ENCODE assay signal across 15 cellular contexts in the genomic region with DNA sequence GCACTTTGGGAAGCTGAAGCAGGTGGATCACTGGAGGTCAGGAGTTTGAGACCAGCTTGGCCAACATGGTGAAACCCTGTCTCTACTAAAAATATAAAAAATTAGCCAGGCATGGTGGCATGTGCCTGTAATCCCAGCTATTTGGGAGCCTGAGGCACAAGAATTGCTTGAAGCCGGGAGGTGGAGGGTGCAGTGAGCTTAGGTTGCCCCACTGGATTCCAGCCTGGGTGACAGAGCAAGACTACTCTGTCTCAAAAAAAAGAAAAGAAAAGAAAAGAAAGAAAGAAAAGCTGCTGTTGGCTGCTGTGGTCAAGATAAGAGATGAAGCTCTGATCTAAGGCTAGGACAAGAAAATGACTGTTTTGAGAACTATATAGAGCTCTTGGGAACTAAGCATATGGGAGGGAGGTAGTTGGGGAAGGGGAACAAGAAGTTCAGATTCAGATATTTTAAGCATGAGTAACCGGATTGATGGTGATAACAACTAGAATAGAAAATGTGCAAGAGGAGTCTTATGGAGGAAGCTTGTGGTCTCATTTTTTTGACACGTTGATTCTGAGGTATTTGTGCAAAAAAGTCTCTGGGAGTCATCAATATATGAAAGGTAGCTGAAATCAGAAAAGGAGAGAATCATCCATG. TPM values are rescaled to one million over a fixed set of nuclear protein-coding genes. Genes with fewer than 3 reads are reported as not detected.
DNase-seq lines count a peak whose midpoint lies in the region; ATAC-seq, FAIRE-seq and TF ChIP-seq lines count a peak whose summit lies in the region.
"Had no signal": no experiment of that assay in that cellular context is flagged by ENCODE, and none has a peak within 500 bp of the region (broad histone marks: within the 10 kb centered on the region; RNA-seq: fewer than 3 reads in every experiment).

No MANE protein-coding gene starts in this region.

- H3K9me3 ChIP-seq in A549 (no peaks in the 10 kb centered on the region), T-helper 17 cell (ENCODE audit: control insufficient read depth, low read length, poor library complexity, severe bottlenecking) (no peaks in the 10 kb centered on the region)

- H3K36me3 Mint-ChIP-seq in T-helper 17 cell (ENCODE audit: low read depth) = peaks cover 5% of the 10 kb centered on the region

- no peak for DNase-seq in A549 (ENCODE audit: low read depth in 1 of 2, low spot score in 1 of 2)
- peak; percentile 79 for DNase-seq in HS-27A (ENCODE audit: low read depth)
- DNase-seq in T-helper 17 cell = no peak
- DNase-seq in foreskin fibroblast = peak; percentile 2 to 9
- no peak for DNase-seq in NCI-H2171 (lab: John Stamatoyannopoulos, UW)
- DNase-seq in UCSD-AML1 (lab: John Stamatoyannopoulos, UW; ENCODE audit: unreplicated experiment) = no peak
- no peak for DNase-seq in NCI-H774 (lab: John Stamatoyannopoulos, UW)
- no peak for DNase-seq in NCI-H345 (lab: John Stamatoyannopoulos, UW)
- DNase-seq: ACHN; activated CD4-positive, alpha-beta T cell treated with anti-CD3 and anti-CD28 coated beads, Interleukin-2, amount 50 U/mL, for 48 hours; anterior cingulate cortex; NCI-H2029; stimulated activated naive CD8-positive, alpha-beta T cell treated with anti-CD3 and anti-CD28 coated beads, Interleukin-15, Interleukin-2, amounts not matched to agents 100 U/mL and 50 U/mL, for 24 hours; T-helper 9 cell had no signal

- no peak for TF ChIP-seq POLR2A in A549 (IDR thresholded peaks at IDR 0.05; ENCODE audit: low read length)

- TF ChIP-seq CTCF in A549 (IDR thresholded peaks at IDR 0.05) (no peak), foreskin fibroblast (IDR thresholded peaks at IDR 0.05; ENCODE audit: low read depth, low read length) (no peak)

- POLR2A ChIA-PET in A549 (lab: Yijun Ruan, JAX) = no interaction called here

- 21% methylated on average over 3 of the region's 3 CpGs for WGBS in A549 (ENCODE audit: missing lambda C conversion rate)

- 0 out of 3 replicates have a peak, but pooled peaks cover 3% of the 10 kb centered on the region for H3K4me1 ChIP-seq in A549

- no peak for TF ChIP-seq EP300 in A549 (IDR thresholded peaks at IDR 0.05)

- TF ChIP-seq RAD21 in A549 (conservative IDR thresholded peaks at IDR 0.05 in 1 of 2, IDR thresholded peaks at IDR 0.05 in 1 of 2) = no peak

- ATAC-seq in A549 = no peak
- ATAC-seq in T-helper 17 cell = no peak
- ATAC-seq: stimulated activated naive CD8-positive, alpha-beta T cell treated with anti-CD3 and anti-CD28 coated beads, Interleukin-15, Interleukin-2, amounts not matched to agents 100 U/mL and 50 U/mL, for 24 hours had no signal

- CTCF ChIA-PET in A549 (lab: Yijun Ruan, JAX) = interaction anchor here (1.0 to 1.6 kb wide), 2 partner anchors 8 to 121 kb away, joined by 4 to 5 read pairs; no protein-coding TSS in a partner anchor

- no peak for FAIRE-seq in A549 (lab: Jason Lieb, UNC)

- H3K4me2 ChIP-seq in A549 = 0 out of 3 replicates have a peak overlapping the region, but pooled peaks have one; percentile 25

- peak overlapping the region; percentile 51 for H3K27ac Mint-ChIP-seq in T-helper 17 cell

- peaks cover 6% of the 10 kb centered on the region for H3K4me1 Mint-ChIP-seq in T-helper 17 cell

- H3K4me3 ChIP-seq in A549 = no peak overlapping the region
- no peak overlapping the region for H3K4me3 ChIP-seq in foreskin fibroblast (ENCODE audit: low read depth in 1 of 2, low read length in 2 of 2)
- H3K4me3 ChIP-seq: skin epidermis had no signal

- H3K27me3 Mint-ChIP-seq in T-helper 17 cell = peaks cover 9% of the 10 kb centered on the region

- H3K27ac ChIP-seq in A549 = no peak overlapping the region
- H3K27ac ChIP-seq: skin epidermis had no signal

- H3K4me3 Mint-ChIP-seq in T-helper 17 cell = no peak overlapping the region

TF ChIP-seq in A549, 52 proteins besides CTCF, POLR2A, EP300 and RAD21:
- TF ChIP-seq CHD2 (IDR thresholded peaks at IDR 0.05; ENCODE audit: low read length, partially characterized antibody) (no peak), NPAS2 (CRISPR knock-in tag; IDR thresholded peaks at IDR 0.05; ENCODE audit: borderline replicate concordance) (no peak), HOXB5 (CRISPR knock-in tag; IDR thresholded peaks at IDR 0.05) (no peak), GATA3 (IDR thresholded peaks at IDR 0.05; ENCODE audit: borderline replicate concordance) (no peak), TFCP2L1 (CRISPR knock-in tag; IDR thresholded peaks at IDR 0.05) (no peak), RCOR1 (IDR thresholded peaks at IDR 0.05; ENCODE audit: low read depth, low read length) (no peak)
- TF ChIP-seq, protein P1, sequence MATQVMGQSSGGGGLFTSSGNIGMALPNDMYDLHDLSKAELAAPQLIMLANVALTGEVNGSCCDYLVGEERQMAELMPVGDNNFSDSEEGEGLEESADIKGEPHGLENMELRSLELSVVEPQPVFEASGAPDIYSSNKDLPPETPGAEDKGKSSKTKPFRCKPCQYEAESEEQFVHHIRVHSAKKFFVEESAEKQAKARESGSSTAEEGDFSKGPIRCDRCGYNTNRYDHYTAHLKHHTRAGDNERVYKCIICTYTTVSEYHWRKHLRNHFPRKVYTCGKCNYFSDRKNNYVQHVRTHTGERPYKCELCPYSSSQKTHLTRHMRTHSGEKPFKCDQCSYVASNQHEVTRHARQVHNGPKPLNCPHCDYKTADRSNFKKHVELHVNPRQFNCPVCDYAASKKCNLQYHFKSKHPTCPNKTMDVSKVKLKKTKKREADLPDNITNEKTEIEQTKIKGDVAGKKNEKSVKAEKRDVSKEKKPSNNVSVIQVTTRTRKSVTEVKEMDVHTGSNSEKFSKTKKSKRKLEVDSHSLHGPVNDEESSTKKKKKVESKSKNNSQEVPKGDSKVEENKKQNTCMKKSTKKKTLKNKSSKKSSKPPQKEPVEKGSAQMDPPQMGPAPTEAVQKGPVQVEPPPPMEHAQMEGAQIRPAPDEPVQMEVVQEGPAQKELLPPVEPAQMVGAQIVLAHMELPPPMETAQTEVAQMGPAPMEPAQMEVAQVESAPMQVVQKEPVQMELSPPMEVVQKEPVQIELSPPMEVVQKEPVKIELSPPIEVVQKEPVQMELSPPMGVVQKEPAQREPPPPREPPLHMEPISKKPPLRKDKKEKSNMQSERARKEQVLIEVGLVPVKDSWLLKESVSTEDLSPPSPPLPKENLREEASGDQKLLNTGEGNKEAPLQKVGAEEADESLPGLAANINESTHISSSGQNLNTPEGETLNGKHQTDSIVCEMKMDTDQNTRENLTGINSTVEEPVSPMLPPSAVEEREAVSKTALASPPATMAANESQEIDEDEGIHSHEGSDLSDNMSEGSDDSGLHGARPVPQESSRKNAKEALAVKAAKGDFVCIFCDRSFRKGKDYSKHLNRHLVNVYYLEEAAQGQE (IDR thresholded peaks at IDR 0.05) = no peak
TF ChIP-seq in A549: peak in this region for 0.

RNA-seq across cellular contexts. Expression of a gene that starts 25.7 kb away (rescaled TPM):
- polyA plus RNA-seq in A549 (2011; rRNA removed) = 0.09 and 0.20 TPM in 2 replicates
- not detected in 2 replicates for polyA plus RNA-seq in A549 (2012; cell fraction: cytosol; rRNA removed)
- 0.02 and 0.07 TPM in 2 replicates for polyA plus RNA-seq in A549 (2012; cell fraction: nucleus; rRNA removed)
- polyA plus RNA-seq in A549 (2017; fragmentation: RNase III; extraction: RNeasy Plus Mini Kit Qiagen cat#74134 plus additional on column Dnase treatment) = 0.05 to 0.13 TPM (median 0.05 TPM) in 3 replicates
- polyA minus RNA-seq in A549 (2011; rRNA and poly(A)+ RNA removed) = 0.04 TPM in 1 of 2 replicates, not detected in the other
- under 1 TPM; 0.07 to 0.23 TPM for total RNA-seq in T-helper 17 cell

RNA-seq across cellular contexts. Expression of a gene that starts 37.7 kb away (rescaled TPM):
- polyA plus RNA-seq in A549 (2011; rRNA removed) (12.9 and 14.4 TPM in 2 replicates), A549 (2017; fragmentation: RNase III; extraction: RNeasy Plus Mini Kit Qiagen cat#74134 plus additional on column Dnase treatment) (12.6 to 12.9 TPM (median 12.7 TPM) in 3 replicates)
- polyA plus RNA-seq in A549 (2012; cell fraction: cytosol; rRNA removed) = 10.2 and 13.0 TPM in 2 replicates
- 10.0 and 14.0 TPM in 2 replicates for polyA plus RNA-seq in A549 (2012; cell fraction: nucleus; rRNA removed)
- 34.2 and 35.3 TPM in 2 replicates for polyA minus RNA-seq in A549 (2011; rRNA and poly(A)+ RNA removed)
- total RNA-seq in T-helper 17 cell = 10 to 100 TPM; 30.2 to 31.7 TPM

Comparison
In these comparisons a context has a peak if more than half of its experiments do, and no peak if none do; other contexts are left out.
1. DNase-seq: peak in HS-27A (single experiment) and foreskin fibroblast (2 of 2); none in A549 (0 of 2), T-helper 17 cell (0 of 3), NCI-H2171 (single experiment), UCSD-AML1 (single experiment), NCI-H774 (single experiment) and NCI-H345 (single experiment).